ENCODE assay signal across 8 cellular contexts in genomic region chr5:98773464-98774191, GRCh38. TPM values are rescaled to one million over a fixed set of nuclear protein-coding genes. Genes with fewer than 3 reads are reported as not detected.
DNase-seq lines count a peak whose midpoint lies in the region; ATAC-seq and TF ChIP-seq lines count a peak whose summit lies in the region.

Gene RGMB, plus strand, starts transcription at chr5:98773663. Its CDS starts 408 bp downstream, at chr5:98774071.

- ATAC-seq in GM18909 (IDR thresholded peaks at IDR 0.05; ENCODE audit: poor library complexity, unreplicated experiment), result peak; percentile 85
- ATAC-seq in HG03159 (IDR thresholded peaks at IDR 0.05; ENCODE audit: unreplicated experiment), result peak; percentile 85

- peak within 1 kb of the TSS; percentile 69 for H2AFZ ChIP-seq in ACC112 (ENCODE audit: low read length, unreplicated experiment)

- H3K27ac Mint-ChIP-seq in activated CD4-positive, alpha-beta T cell treated with anti-CD3 and anti-CD28 coated beads, Interleukin-2, amount 10 ng/mL, durations not matched to agents 24 days and 14 days, result peak within 1 kb of the TSS; percentile 55

- H3K27ac ChIP-seq in ACC112 (ENCODE audit: low read depth, low read length) (peak within 1 kb of the TSS; percentile 89), coronary artery (peak within 1 kb of the TSS; percentile 92 to 95), layer of hippocampus (ENCODE audit: low read depth, low read length) (peak within 1 kb of the TSS; percentile 82)

- DNase-seq in NCI-H345 treated with DMSO at 0.1 percent for 48 hours (lab: John Stamatoyannopoulos, UW; ENCODE audit: unreplicated experiment) (peak; percentile 86), coronary artery (ENCODE audit: low spot score) (peak; percentile 99)
- peak; percentile 94 for DNase-seq in activated CD4-positive, alpha-beta T cell treated with anti-CD3 and anti-CD28 coated beads, Interleukin-2, amount 10 ng/mL, durations not matched to agents 24 days and 14 days
- DNase-seq in stimulated activated CD4-positive, alpha-beta T cell treated with anti-CD3 and anti-CD28 coated beads, Interleukin-1b, Interleukin-23, amount 100 ng/mL, for 24 hours (ENCODE audit: low read depth in 4 of 4, low spot score in 1 of 4), result peak; percentile 70 to 89 (median 84)

- H3K9me3 Mint-ChIP-seq in activated CD4-positive, alpha-beta T cell treated with anti-CD3 and anti-CD28 coated beads, Interleukin-2, amount 10 ng/mL, durations not matched to agents 24 days and 14 days, result no peaks in the 10 kb centered on the region

- peaks cover 18% of the 10 kb centered on the region for H3K4me1 ChIP-seq in ACC112 (ENCODE audit: control insufficient read depth, insufficient read depth, low read length, unreplicated experiment)

- H3K36me3 ChIP-seq in ACC112 (ENCODE audit: insufficient read depth, low read length), result peaks cover 17% of the 10 kb centered on the region

- peaks cover 68% of the 10 kb centered on the region for H3K27me3 Mint-ChIP-seq in activated CD4-positive, alpha-beta T cell treated with anti-CD3 and anti-CD28 coated beads, Interleukin-2, amount 10 ng/mL, durations not matched to agents 24 days and 14 days

- no peaks in the 10 kb centered on the region for H3K36me3 Mint-ChIP-seq in activated CD4-positive, alpha-beta T cell treated with anti-CD3 and anti-CD28 coated beads, Interleukin-2, amount 10 ng/mL, durations not matched to agents 24 days and 14 days (ENCODE audit: low read depth)

- H3K4me1 Mint-ChIP-seq in activated CD4-positive, alpha-beta T cell treated with anti-CD3 and anti-CD28 coated beads, Interleukin-2, amount 10 ng/mL, durations not matched to agents 24 days and 14 days, result peaks cover 32% of the 10 kb centered on the region

- no peaks in the 10 kb centered on the region for H3K27me3 ChIP-seq in ACC112 (ENCODE audit: insufficient read depth, low read length)
- no peaks in the 10 kb centered on the region for H3K27me3 ChIP-seq in layer of hippocampus (ENCODE audit: control insufficient read depth, insufficient read depth, low read length)

- H3K79me2 ChIP-seq in ACC112 (ENCODE audit: control insufficient read depth, insufficient read depth, low read length, unreplicated experiment), result peaks cover 91% of the 10 kb centered on the region

- intact Hi-C loops in activated CD4-positive, alpha-beta T cell treated with anti-CD3 and anti-CD28 coated beads, Interleukin-2, amount 10 ng/mL, durations not matched to agents 24 days and 14 days (cut with micrococcal nuclease), result loop anchor here (1.0 to 10.0 kb wide), 4 partner anchors 23 to 539 kb away; no protein-coding TSS in a partner anchor

- TF ChIP-seq CTCF in coronary artery (IDR thresholded peaks at IDR 0.05), result no peak

- peak within 1 kb of the TSS; percentile 85 for H3K4me3 ChIP-seq in ACC112 (ENCODE audit: low read depth, low read length)
- peak within 1 kb of the TSS; percentile 80 for H3K4me3 ChIP-seq in coronary artery

- H3K4me3 Mint-ChIP-seq in activated CD4-positive, alpha-beta T cell treated with anti-CD3 and anti-CD28 coated beads, Interleukin-2, amount 10 ng/mL, durations not matched to agents 24 days and 14 days, result peak within 1 kb of the TSS; percentile 90

RNA-seq across cellular contexts. Expression of gene RGMB, which starts in this region (rescaled TPM):
- total RNA-seq in activated CD4-positive, alpha-beta T cell treated with anti-CD3 and anti-CD28 coated beads, Interleukin-2, amount 10 ng/mL, durations not matched to agents 24 days and 14 days, result 0.35 and 0.90 TPM in 2 replicates

Comparison
In these comparisons a context has a peak if more than half of its experiments do, and no peak if none do; other contexts are left out.
1. Peak in every context shown above with its lines: DNase-seq, ATAC-seq, H3K4me3 ChIP-seq and H3K27ac ChIP-seq.
2. Peak in DNase-seq in activated CD4-positive, alpha-beta T cell treated with anti-CD3 and anti-CD28 coated beads, Interleukin-2, amount 10 ng/mL, durations not matched to agents 24 days and 14 days; RNA of the gene not detected or under 1 TPM.